16 cellular contexts compared by ENCODE assay signal in the genomic region with DNA sequence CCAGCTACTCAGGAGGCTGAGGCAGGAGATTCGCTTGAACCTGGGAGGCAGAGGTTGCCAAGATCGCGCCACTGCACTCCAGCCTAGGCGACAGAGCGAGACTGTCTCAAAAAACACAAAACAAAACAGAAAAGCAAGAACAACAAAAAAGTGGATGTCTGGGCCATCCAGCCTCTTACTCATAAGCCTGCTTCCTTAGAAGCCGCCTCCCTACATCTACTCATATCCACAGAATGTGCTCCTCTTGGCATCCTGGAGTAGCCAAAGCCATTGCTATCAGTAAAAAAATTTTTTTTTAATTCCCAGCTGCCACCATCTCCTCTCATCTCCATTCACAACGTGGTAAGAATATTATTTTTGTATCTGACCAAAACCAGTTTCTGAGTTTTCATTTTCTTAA.
"Had no signal": no experiment of that assay in that cellular context is flagged by ENCODE, and none has a peak within 500 bp of the region (broad histone marks: within the 10 kb centered on the region; RNA-seq: fewer than 3 reads in every experiment).

No MANE protein-coding gene starts in this region.

- H3K27me3 ChIP-seq: ascending aorta, cardiac muscle cell, right atrium auricular region, transverse colon had no signal

- ATAC-seq: activated CD4-positive, CD25-positive, alpha-beta regulatory T cell treated with anti-CD3 and anti-CD28 coated beads, Interleukin-2, amount 50 U/mL, for 24 hours; lower lobe of right lung; stimulated activated memory B cell treated with anti-CD40 and anti-IgM and Interleukin-4, amounts not matched to agents 10 μg/mL and 1 μg/mL and 100 μg/mL, for 72 hours had no signal

- H3K9me3 Mint-ChIP-seq: naive B cell; stimulated activated memory B cell treated with anti-CD40 and anti-IgM and Interleukin-4, amounts not matched to agents 10 μg/mL and 1 μg/mL and 100 μg/mL, for 72 hours had no signal

- H3K4me3 Mint-ChIP-seq: naive B cell; stimulated activated memory B cell treated with anti-CD40 and anti-IgM and Interleukin-4, amounts not matched to agents 10 μg/mL and 1 μg/mL and 100 μg/mL, for 72 hours had no signal

- H3K27ac ChIP-seq: ascending aorta, cardiac muscle cell, lower lobe of right lung, right atrium auricular region, transverse colon had no signal

- H3K4me3 ChIP-seq: ascending aorta, cardiac muscle cell, lower lobe of right lung, right atrium auricular region, transverse colon had no signal

- H3K36me3 ChIP-seq: ascending aorta, right atrium auricular region, transverse colon had no signal

- DNase-seq: activated gamma-delta T cell treated with Interleukin-2 at 50 U/mL for 16 hours; activated T-cell treated with anti-CD3 and anti-CD28 coated beads, Interleukin-2, amount 50 U/mL, for 1 hour; hypothalamus; lower lobe of right lung; midbrain; naive B cell; posterior cingulate gyrus; small intestine; substantia nigra; T-helper 2 cell; transverse colon had no signal

- H3K4me1 ChIP-seq: ascending aorta had no signal

- H3K27me3 Mint-ChIP-seq: naive B cell; stimulated activated memory B cell treated with anti-CD40 and anti-IgM and Interleukin-4, amounts not matched to agents 10 μg/mL and 1 μg/mL and 100 μg/mL, for 72 hours had no signal

- H3K27ac Mint-ChIP-seq: stimulated activated memory B cell treated with anti-CD40 and anti-IgM and Interleukin-4, amounts not matched to agents 10 μg/mL and 1 μg/mL and 100 μg/mL, for 72 hours had no signal
